ENCODE assay signal across 9 cellular contexts in genomic region chr13:57632276-57633140, GRCh38. TPM values are rescaled to one million over a fixed set of nuclear protein-coding genes. Genes with fewer than 3 reads are reported as not detected.
A peak's percentile ranks its signal among the peaks of the same experiment; 100 is the strongest.
DNase-seq lines count a peak whose midpoint lies in the region; ATAC-seq and TF ChIP-seq lines count a peak whose summit lies in the region.
"Had no signal": no experiment of that assay in that cellular context is flagged by ENCODE, and none has a peak within 500 bp of the region (broad histone marks: within the 10 kb centered on the region; RNA-seq: fewer than 3 reads in every experiment).

No MANE protein-coding gene starts in this region.

- H3K36me3 ChIP-seq in esophagus (ENCODE audit: control insufficient read depth in 2 of 2, insufficient read depth in 2 of 2, low read length in 1 of 2), result no peaks in the 10 kb centered on the region
- H3K36me3 ChIP-seq in naive thymus-derived CD4-positive, alpha-beta T cell (ENCODE audit: control insufficient read depth in 2 of 3, insufficient read depth in 3 of 3, low read length in 3 of 3), result no peaks in the 10 kb centered on the region

- H3K9me3 ChIP-seq in AG04450 (ENCODE audit: control insufficient read depth, insufficient read depth, low read length) (peaks cover 33% of the 10 kb centered on the region), esophagus (ENCODE audit: control insufficient read depth in 2 of 2, insufficient read depth in 1 of 2, low read depth in 1 of 2, low read length in 1 of 2) (peaks cover 3 to 28% of the 10 kb centered on the region in 2 donors)
- peaks cover 0 to 7% (median 0%) of the 10 kb centered on the region in 3 experiments for H3K9me3 ChIP-seq in naive thymus-derived CD4-positive, alpha-beta T cell (ENCODE audit: control insufficient read depth in 2 of 3, low read length in 3 of 3)

- peaks cover 3 to 7% of the 10 kb centered on the region in 2 donors for H3K4me1 ChIP-seq in esophagus (ENCODE audit: control insufficient read depth in 2 of 2, insufficient read depth in 2 of 2, low read length in 1 of 2)
- peaks cover 0 to 9% of the 10 kb centered on the region in 2 donors for H3K4me1 ChIP-seq in naive thymus-derived CD4-positive, alpha-beta T cell (ENCODE audit: control insufficient read depth in 2 of 2, insufficient read depth in 2 of 2, low read length in 2 of 2)

- H3K4me3 ChIP-seq in AG04450 (ENCODE audit: low read depth, low read length) (peak overlapping the region; percentile 39; the same call in 1 of the 2 replicates), esophagus (ENCODE audit: low read depth in 1 of 2, low read length in 2 of 2) (peak overlapping the region; percentile 41 to 50)
- H3K4me3 ChIP-seq in naive thymus-derived CD4-positive, alpha-beta T cell (ENCODE audit: low read length), result peak overlapping the region; percentile 36

- intact Hi-C loops in naive thymus-derived CD4-positive, alpha-beta T cell (cut with micrococcal nuclease), result no loop called here

- H3K27me3 Mint-ChIP-seq in naive thymus-derived CD4-positive, alpha-beta T cell, result peaks cover 58 to 69% (median 68%) of the 10 kb centered on the region in 5 donors

- no peak for DNase-seq in AG04450 (ENCODE audit: low read depth, low spot score)
- DNase-seq in NCI-H510A (lab: John Stamatoyannopoulos, UW), result peak; percentile 17
- DNase-seq in naive thymus-derived CD4-positive, alpha-beta T cell, result peak in 1 of 9 donors; percentile 21
- DNase-seq in central memory CD4-positive, alpha-beta T cell, result no peak
- DNase-seq in HEK293T (ENCODE audit: extremely low spot score), result no peak
- DNase-seq in NCI-H2081 (lab: John Stamatoyannopoulos, UW), result no peak

- 8 to 11% methylated on average over 70 of the region's 70 CpGs for WGBS in esophagus, 2 donors

- POLR2A ChIA-PET in AG04450 (lab: Yijun Ruan, JAX), result no interaction called here
- POLR2A ChIA-PET in naive thymus-derived CD4-positive, alpha-beta T cell (lab: Charles Lee), result no interaction called here
- POLR2A ChIA-PET in HEK293T (lab: Yijun Ruan, JAX), result no interaction called here

- no peaks in the 10 kb centered on the region for H3K36me3 Mint-ChIP-seq in naive thymus-derived CD4-positive, alpha-beta T cell
- H3K36me3 Mint-ChIP-seq: memory B cell had no signal

- CTCF ChIA-PET in AG04450 (lab: Charles Lee) (interaction anchor here (1.0 to 3.7 kb wide), 2 partner anchors 7 to 9 kb away, joined by 5 to 25 read pairs; no protein-coding TSS in a partner anchor), HEK293T (lab: Yijun Ruan, JAX) (no interaction called here)
- CTCF ChIA-PET in naive thymus-derived CD4-positive, alpha-beta T cell (lab: Charles Lee), result no interaction called here

- H3K27ac ChIP-seq in AG04450 (ENCODE audit: low read depth, low read length), result no peak overlapping the region
- H3K27ac ChIP-seq in esophagus (ENCODE audit: low read depth in 2 of 2, low read length in 1 of 2), result peak overlapping the region in 1 of 2 donors; percentile 2
- no peak overlapping the region for H3K27ac ChIP-seq in naive thymus-derived CD4-positive, alpha-beta T cell (ENCODE audit: low read depth, low read length)

- H3K4me1 Mint-ChIP-seq in naive thymus-derived CD4-positive, alpha-beta T cell, result peaks cover 21 to 62% (median 48%) of the 10 kb centered on the region in 7 donors

- peak overlapping the region; percentile 78 to 89 (median 84) for H3K4me3 Mint-ChIP-seq in naive thymus-derived CD4-positive, alpha-beta T cell

- peak; percentile 9 for ATAC-seq in naive thymus-derived CD4-positive, alpha-beta T cell
- ATAC-seq in GM21786 (IDR thresholded peaks at IDR 0.05; ENCODE audit: unreplicated experiment), result no peak

- H3K9me3 Mint-ChIP-seq in naive thymus-derived CD4-positive, alpha-beta T cell, result peaks cover 0 to 24% (median 5%) of the 10 kb centered on the region in 11 donors

- no peak for TF ChIP-seq CTCF in AG04450 (IDR thresholded peaks at IDR 0.05; ENCODE audit: low read depth, low read length)

- peak overlapping the region in 4 of 9 donors; percentile 51 to 79 (median 67) for H3K27ac Mint-ChIP-seq in naive thymus-derived CD4-positive, alpha-beta T cell
- H3K27ac Mint-ChIP-seq: memory B cell had no signal

- H3K27me3 ChIP-seq in AG04450 (ENCODE audit: control insufficient read depth, insufficient read depth, low read length), result peaks cover 39% of the 10 kb centered on the region
- H3K27me3 ChIP-seq in esophagus (ENCODE audit: control insufficient read depth in 1 of 2, insufficient read depth in 2 of 2, low read length in 2 of 2), result peaks cover 0 to 27% of the 10 kb centered on the region in 2 donors
- H3K27me3 ChIP-seq in naive thymus-derived CD4-positive, alpha-beta T cell (ENCODE audit: control insufficient read depth in 2 of 2, insufficient read depth in 2 of 2, low read length in 2 of 2), result no peaks in the 10 kb centered on the region

TF ChIP-seq in HEK293T, 16 proteins besides CTCF, POLR2A, EP300 and RAD21:
- no peak for TF ChIP-seq ZNF384 (IDR thresholded peaks at IDR 0.05)
- TF ChIP-seq FOXK2 (IDR thresholded peaks at IDR 0.05), result no peak
- no peak for TF ChIP-seq BHLHE40 (IDR thresholded peaks at IDR 0.05; ENCODE audit: borderline replicate concordance)
- TF ChIP-seq TARDBP (IDR thresholded peaks at IDR 0.05), result no peak
- no peak for TF ChIP-seq FOXA1 (IDR thresholded peaks at IDR 0.05)
TF ChIP-seq in HEK293T: peak in this region for 0.

RNA-seq across cellular contexts. Expression of gene PCDH17, which starts 1.0 kb away (rescaled TPM):
- polyA plus RNA-seq in AG04450 (2011; rRNA removed), result not detected in 2 replicates
- not detected in 2 replicates for polyA minus RNA-seq in AG04450 (2011; rRNA and poly(A)+ RNA removed)
- polyA plus RNA-seq in esophagus, result under 1 TPM; 0.22 to 0.36 TPM
- not detected for total RNA-seq in naive thymus-derived CD4-positive, alpha-beta T cell
- polyA plus RNA-seq in naive thymus-derived CD4-positive, alpha-beta T cell, result not detected
